Comparison of ENCODE assay signal across 10 cellular contexts in genomic region chr14:68968721-68969120, GRCh38.
DNase-seq lines count a peak whose midpoint lies in the region; ATAC-seq and TF ChIP-seq lines count a peak whose summit lies in the region.
"Had no signal": no experiment of that assay in that cellular context is flagged by ENCODE, and none has a peak within 500 bp of the region (broad histone marks: within the 10 kb centered on the region; RNA-seq: fewer than 3 reads in every experiment).

No MANE protein-coding gene starts in this region.

- peaks cover 100% of the 10 kb centered on the region for H3K79me2 ChIP-seq in Loucy (ENCODE audit: insufficient read depth, low read length)

- H3K4me2 ChIP-seq in BLaER1 treated with 17β-estradiol and CSF1 and Interleukin-3, amounts not matched to agents 10 nM and 100 nM = peak overlapping the region in 7 of 11 experiments; percentile 20 to 64 (median 51); a peak in 8 of 22 replicates
- H3K4me2 ChIP-seq in Loucy (ENCODE audit: low read depth, low read length, poor library complexity, severe bottlenecking) = peak overlapping the region; percentile 30

- ATAC-seq in GM18505 (IDR thresholded peaks at IDR 0.05; ENCODE audit: unreplicated experiment) = no peak
- ATAC-seq in HG03045 (IDR thresholded peaks at IDR 0.05; ENCODE audit: unreplicated experiment) = no peak
- no peak for ATAC-seq in GM19463 (IDR thresholded peaks at IDR 0.05; ENCODE audit: unreplicated experiment)
- ATAC-seq: body of pancreas, esophagus mucosa had no signal

- TF ChIP-seq CTCF in Loucy (conservative IDR thresholded peaks at IDR 0.05; ENCODE audit: low read length) = no peak
- TF ChIP-seq CTCF in coronary artery (IDR thresholded peaks at IDR 0.05) = no peak
- TF ChIP-seq CTCF in neutrophil (IDR thresholded peaks at IDR 0.05) = no peak

- H4K20me1 ChIP-seq in BLaER1 treated with 17β-estradiol and CSF1 and Interleukin-3, amounts not matched to agents 10 nM and 100 nM = peaks cover 79 to 100% (median 100%) of the 10 kb centered on the region in 11 experiments
- peaks cover 76% of the 10 kb centered on the region for H4K20me1 ChIP-seq in Loucy (ENCODE audit: insufficient read depth, low read length, poor library complexity, severe bottlenecking)

- no peaks in the 10 kb centered on the region for H3K27me3 ChIP-seq in BLaER1 treated with 17β-estradiol and CSF1 and Interleukin-3, amounts not matched to agents 10 nM and 100 nM
- no peaks in the 10 kb centered on the region for H3K27me3 ChIP-seq in Loucy (ENCODE audit: insufficient read depth, low read length, poor library complexity, severe bottlenecking)
- H3K27me3 ChIP-seq in neutrophil = no peaks in the 10 kb centered on the region
- H3K27me3 ChIP-seq: body of pancreas had no signal

- H3K36me3 ChIP-seq in BLaER1 treated with 17β-estradiol and CSF1 and Interleukin-3, amounts not matched to agents 10 nM and 100 nM = peaks cover 24 to 88% (median 45%) of the 10 kb centered on the region in 11 experiments
- H3K36me3 ChIP-seq in Loucy (ENCODE audit: insufficient read depth, low read length) (peaks cover 11% of the 10 kb centered on the region), neutrophil (peaks cover 61% of the 10 kb centered on the region)

- TF ChIP-seq POLR2A in GM18505 (IDR thresholded peaks at IDR 0.05; ENCODE audit: borderline replicate concordance, extremely low read depth, insufficient read depth, insufficient read length) = no peak

- peaks cover 43 to 79% (median 61%) of the 10 kb centered on the region in 10 experiments for H3K4me1 ChIP-seq in BLaER1 treated with 17β-estradiol and CSF1 and Interleukin-3, amounts not matched to agents 10 nM and 100 nM
- H3K4me1 ChIP-seq in Loucy (ENCODE audit: insufficient read depth, low read length, poor library complexity, severe bottlenecking) = peaks cover 52% of the 10 kb centered on the region
- H3K4me1 ChIP-seq in neutrophil (ENCODE audit: control insufficient read depth in 1 of 2, insufficient read depth in 1 of 2, low read depth in 1 of 2, low read length in 1 of 2) = peaks cover 86 to 95% of the 10 kb centered on the region in 2 experiments

- H3K27ac ChIP-seq in BLaER1 treated with 17β-estradiol and CSF1 and Interleukin-3, amounts not matched to agents 10 nM and 100 nM = no peak overlapping the region
- H3K27ac ChIP-seq in coronary artery (peak overlapping the region; percentile 70 to 85), neutrophil (peak overlapping the region; percentile 97)

- H3K9ac ChIP-seq in BLaER1 treated with 17β-estradiol and CSF1 and Interleukin-3, amounts not matched to agents 10 nM and 100 nM = no peak overlapping the region
- H3K9ac ChIP-seq in Loucy (ENCODE audit: low read depth, low read length, poor library complexity, severe bottlenecking) = no peak overlapping the region

- H2AFZ ChIP-seq in Loucy (ENCODE audit: low read length) = no peak overlapping the region

- H3K9me3 ChIP-seq in BLaER1 treated with 17β-estradiol and CSF1 and Interleukin-3, amounts not matched to agents 10 nM and 100 nM (replicated peaks in 1 of 11) = peaks cover 9 to 14% (median 11%) of the 10 kb centered on the region in 11 experiments
- no peaks in the 10 kb centered on the region; the same call in 1 of the 2 replicates for H3K9me3 ChIP-seq in Loucy (ENCODE audit: insufficient read depth, low read depth, low read length)
- no peaks in the 10 kb centered on the region for H3K9me3 ChIP-seq in neutrophil
- H3K9me3 ChIP-seq: body of pancreas had no signal

- no peak overlapping the region for H3K4me3 ChIP-seq in BLaER1 treated with 17β-estradiol and CSF1 and Interleukin-3, amounts not matched to agents 10 nM and 100 nM
- H3K4me3 ChIP-seq in Loucy (ENCODE audit: low read length, poor library complexity, severe bottlenecking) (no peak overlapping the region), coronary artery (peak overlapping the region; percentile 28), neutrophil (ENCODE audit: low read depth in 1 of 2, low read length in 1 of 2) (no peak overlapping the region)
- H3K4me3 ChIP-seq: body of pancreas had no signal

- DNase-seq in coronary artery (ENCODE audit: low spot score) (no peak), hepatic stellate cell (ENCODE audit: low spot score) (no peak)
- DNase-seq: body of pancreas had no signal

- 0 out of 2 replicates have a peak, but pooled peaks cover 5% of the 10 kb centered on the region for H3F3A ChIP-seq in Loucy (ENCODE audit: low read depth)

- no peaks in the 10 kb centered on the region for H3K9me2 ChIP-seq in Loucy (replicated peaks; ENCODE audit: low read depth, low read length)

Comparison
In these comparisons a context has a peak if more than half of its experiments do, and no peak if none do; other contexts are left out.
1. H3K27ac ChIP-seq: peak in coronary artery (2 of 2) and neutrophil (single experiment); none in BLaER1 treated with 17β-estradiol and CSF1 and Interleukin-3, amounts not matched to agents 10 nM and 100 nM (0 of 11).